In genomic region chr17:82696259-82696658, GRCh38 we compare ENCODE assay signal across 31 cellular contexts. TPM values are rescaled to one million over a fixed set of nuclear protein-coding genes. Genes with fewer than 3 reads are reported as not detected.
DNase-seq lines count a peak whose midpoint lies in the region; ATAC-seq, FAIRE-seq and TF ChIP-seq lines count a peak whose summit lies in the region.
"Had no signal": no experiment of that assay in that cellular context is flagged by ENCODE, and none has a peak within 500 bp of the region (broad histone marks: within the 10 kb centered on the region; RNA-seq: fewer than 3 reads in every experiment).

No MANE protein-coding gene starts in this region.

- POLR2A ChIA-PET in CD8-positive, alpha-beta T cell (lab: Charles Lee), result no interaction called here
- POLR2A ChIA-PET in naive thymus-derived CD4-positive, alpha-beta T cell (lab: Charles Lee), result interaction anchor here (0.6 kb wide), 1 partner anchor 563 kb away, joined by 7 read pairs; no protein-coding TSS in a partner anchor

- no peak overlapping the region for H3K4me2 ChIP-seq in astrocyte (ENCODE audit: low read length)
- H3K4me2 ChIP-seq: PC-9 had no signal

- no peak for DNase-seq in CD8-positive, alpha-beta T cell
- no peak for DNase-seq in astrocyte (ENCODE audit: low read depth)
- no peak for DNase-seq in naive thymus-derived CD4-positive, alpha-beta T cell
- DNase-seq in stimulated activated naive CD4-positive, alpha-beta T cell treated with Interleukin-2 at 50 U/mL for 16 hours (lab: John Stamatoyannopoulos, UW), result no peak
- DNase-seq in stimulated activated naive CD8-positive, alpha-beta T cell treated with anti-CD3 and anti-CD28 coated beads, Interleukin-15, Interleukin-2, amounts not matched to agents 100 U/mL and 50 U/mL, for 24 hours, result no peak
- DNase-seq: activated CD8-positive, alpha-beta memory T cell treated with anti-CD3 and anti-CD28 coated beads for 24 hours; activated T-cell treated with anti-CD3 and anti-CD28 coated beads, Interleukin-2, amount 50 U/mL, for 1 hour; EL; endodermal cell; foreskin melanocyte; mesendoderm; naive thymus-derived CD8-positive, alpha-beta T cell; NCI-H187; NCI-H2171 treated with DMSO at 0.1 percent for 48 hours; NCI-H524; NK-92 treated with Interleukin-12 subunit alpha and Interleukin-12 subunit beta, amount 100 ng/mL, for 24 hours; PC-9; SHP77 treated with DMSO at 0.1 percent for 48 hours; stimulated activated CD4-positive, alpha-beta T cell treated with anti-CD3 and anti-CD28 coated beads, Interleukin-4, amount 100 ng/mL, for 4 hours; stimulated activated naive CD4-positive, alpha-beta T cell; SW 1271; transverse colon had no signal

- peaks cover 6% of the 10 kb centered on the region for H3K9me3 ChIP-seq in CD8-positive, alpha-beta T cell (ENCODE audit: low read length)
- H3K9me3 ChIP-seq in astrocyte (ENCODE audit: insufficient read depth, low read depth, low read length), result peaks cover 5% of the 10 kb centered on the region
- H3K9me3 ChIP-seq in naive thymus-derived CD4-positive, alpha-beta T cell (ENCODE audit: control insufficient read depth in 2 of 3, low read length in 3 of 3), result peaks cover 0 to 7% (median 0%) of the 10 kb centered on the region in 3 experiments

- ATAC-seq in CD8-positive, alpha-beta T cell, result no peak
- ATAC-seq in naive thymus-derived CD4-positive, alpha-beta T cell, result no peak
- ATAC-seq in GM19397 (IDR thresholded peaks at IDR 0.05; ENCODE audit: unreplicated experiment), result no peak
- ATAC-seq in stimulated activated naive CD8-positive, alpha-beta T cell treated with anti-CD3 and anti-CD28 coated beads, Interleukin-15, Interleukin-2, amounts not matched to agents 100 U/mL and 50 U/mL, for 24 hours, result no peak
- ATAC-seq: left lobe of liver; naive thymus-derived CD8-positive, alpha-beta T cell; right cardiac atrium had no signal

- intact Hi-C loops in CD8-positive, alpha-beta T cell (cut with DNase I, micrococcal nuclease), result loop anchor here in 1 of 2 experiments (5.0 kb wide), 1 partner anchor 864 kb away; the partner anchor contains the start of gene MCRIP1
- intact Hi-C loops in naive thymus-derived CD4-positive, alpha-beta T cell (cut with micrococcal nuclease), result loop anchor here in 1 of 2 donors (10.0 kb wide), 1 partner anchor 101 kb away; no protein-coding TSS in a partner anchor

- peaks cover 17% of the 10 kb centered on the region for H3K4me1 ChIP-seq in CD8-positive, alpha-beta T cell (ENCODE audit: insufficient read depth, low read length)
- H3K4me1 ChIP-seq in astrocyte (ENCODE audit: insufficient read depth, low read length), result peaks cover 9% of the 10 kb centered on the region
- peaks cover 5 to 8% of the 10 kb centered on the region in 2 donors for H3K4me1 ChIP-seq in naive thymus-derived CD4-positive, alpha-beta T cell (ENCODE audit: control insufficient read depth in 2 of 2, insufficient read depth in 2 of 2, low read length in 2 of 2)
- H3K4me1 ChIP-seq: breast epithelium, parathyroid adenoma had no signal

- no peak overlapping the region for H3K27ac Mint-ChIP-seq in CD8-positive, alpha-beta T cell
- no peak overlapping the region for H3K27ac Mint-ChIP-seq in astrocyte (ENCODE audit: unreplicated experiment)
- peak overlapping the region in 1 of 9 donors; percentile 36 for H3K27ac Mint-ChIP-seq in naive thymus-derived CD4-positive, alpha-beta T cell
- H3K27ac Mint-ChIP-seq: endodermal cell had no signal

- peaks cover 18% of the 10 kb centered on the region for H3K4me1 Mint-ChIP-seq in CD8-positive, alpha-beta T cell (ENCODE audit: low read depth)
- H3K4me1 Mint-ChIP-seq in astrocyte (ENCODE audit: low read depth, unreplicated experiment), result peaks cover 4% of the 10 kb centered on the region
- H3K4me1 Mint-ChIP-seq in naive thymus-derived CD4-positive, alpha-beta T cell, result peaks cover 0 to 16% (median 7%) of the 10 kb centered on the region in 7 donors
- H3K4me1 Mint-ChIP-seq: endodermal cell had no signal

- no peak overlapping the region for H3K9ac ChIP-seq in astrocyte (ENCODE audit: low read length)
- H3K9ac ChIP-seq: parathyroid adenoma had no signal

- H2AFZ ChIP-seq in astrocyte (ENCODE audit: low read depth, low read length), result no peak overlapping the region
- H2AFZ ChIP-seq: parathyroid adenoma, PC-9 had no signal

- H3K36me3 ChIP-seq in CD8-positive, alpha-beta T cell (ENCODE audit: insufficient read depth, low read length), result no peaks in the 10 kb centered on the region
- no peaks in the 10 kb centered on the region for H3K36me3 ChIP-seq in astrocyte (ENCODE audit: insufficient read depth, low read length)
- no peaks in the 10 kb centered on the region for H3K36me3 ChIP-seq in naive thymus-derived CD4-positive, alpha-beta T cell (ENCODE audit: control insufficient read depth in 2 of 3, insufficient read depth in 3 of 3, low read length in 3 of 3)
- H3K36me3 ChIP-seq: breast epithelium, HAP-1, transverse colon had no signal

- peaks cover 2% of the 10 kb centered on the region for H3K27me3 Mint-ChIP-seq in CD8-positive, alpha-beta T cell (ENCODE audit: low read depth)
- H3K27me3 Mint-ChIP-seq in astrocyte (ENCODE audit: low read depth, unreplicated experiment), result peaks cover 9% of the 10 kb centered on the region
- H3K27me3 Mint-ChIP-seq in naive thymus-derived CD4-positive, alpha-beta T cell, result peaks cover 0 to 16% (median 0%) of the 10 kb centered on the region in 5 donors

- H3K79me2 ChIP-seq in astrocyte (ENCODE audit: insufficient read depth, low read length), result peaks cover 16% of the 10 kb centered on the region

- CTCF ChIA-PET in CD8-positive, alpha-beta T cell (lab: Charles Lee), result no interaction called here
- CTCF ChIA-PET in naive thymus-derived CD4-positive, alpha-beta T cell (lab: Charles Lee), result no interaction called here

- H4K20me1 ChIP-seq in astrocyte (ENCODE audit: insufficient read depth, low read length), result peaks cover 11% of the 10 kb centered on the region

- H3K27me3 ChIP-seq in CD8-positive, alpha-beta T cell (ENCODE audit: insufficient read depth, low read length), result no peaks in the 10 kb centered on the region
- peaks cover 2% of the 10 kb centered on the region for H3K27me3 ChIP-seq in astrocyte (ENCODE audit: insufficient read depth, low read length)
- no peaks in the 10 kb centered on the region for H3K27me3 ChIP-seq in naive thymus-derived CD4-positive, alpha-beta T cell (ENCODE audit: control insufficient read depth in 2 of 2, insufficient read depth in 2 of 2, low read length in 2 of 2)
- H3K27me3 ChIP-seq: breast epithelium, esophagus muscularis mucosa, transverse colon had no signal

- no peak for FAIRE-seq in astrocyte (lab: Jason Lieb, UNC)
- FAIRE-seq: GM12892 had no signal

- H3K9me3 Mint-ChIP-seq in CD8-positive, alpha-beta T cell, result peaks cover 7% of the 10 kb centered on the region
- H3K9me3 Mint-ChIP-seq in astrocyte (ENCODE audit: unreplicated experiment), result peaks cover 16% of the 10 kb centered on the region
- peaks cover 0 to 15% (median 8%) of the 10 kb centered on the region in 11 donors for H3K9me3 Mint-ChIP-seq in naive thymus-derived CD4-positive, alpha-beta T cell

- TF ChIP-seq CTCF in CD8-positive, alpha-beta T cell (IDR thresholded peaks at IDR 0.05), result no peak
- TF ChIP-seq CTCF in astrocyte (IDR thresholded peaks at IDR 0.05; ENCODE audit: insufficient read depth, low read depth, low read length), result no peak

- H3K4me3 ChIP-seq in CD8-positive, alpha-beta T cell (ENCODE audit: low read depth, low read length), result no peak overlapping the region
- no peak overlapping the region for H3K4me3 ChIP-seq in astrocyte (ENCODE audit: insufficient read depth, low read depth, low read length)
- no peak overlapping the region for H3K4me3 ChIP-seq in naive thymus-derived CD4-positive, alpha-beta T cell (ENCODE audit: low read length)
- H3K4me3 ChIP-seq: PC-9 had no signal

- H3K27ac ChIP-seq in CD8-positive, alpha-beta T cell (ENCODE audit: low read depth, low read length), result no peak overlapping the region
- H3K27ac ChIP-seq in astrocyte (ENCODE audit: low read depth, low read length), result no peak overlapping the region
- H3K27ac ChIP-seq in naive thymus-derived CD4-positive, alpha-beta T cell (ENCODE audit: low read depth, low read length), result no peak overlapping the region
- H3K27ac ChIP-seq: coronary artery, esophagus muscularis mucosa, parathyroid adenoma, PC-9, transverse colon had no signal

- H3K36me3 Mint-ChIP-seq in CD8-positive, alpha-beta T cell, result peaks cover 8% of the 10 kb centered on the region
- H3K36me3 Mint-ChIP-seq in astrocyte (ENCODE audit: low read depth, unreplicated experiment), result peaks cover 15% of the 10 kb centered on the region
- peaks cover 0 to 14% (median 13%) of the 10 kb centered on the region in 5 donors for H3K36me3 Mint-ChIP-seq in naive thymus-derived CD4-positive, alpha-beta T cell

- peak overlapping the region; percentile 45 for H3K4me3 Mint-ChIP-seq in CD8-positive, alpha-beta T cell
- H3K4me3 Mint-ChIP-seq in astrocyte (ENCODE audit: unreplicated experiment), result peak overlapping the region; percentile 73
- H3K4me3 Mint-ChIP-seq in naive thymus-derived CD4-positive, alpha-beta T cell, result peak overlapping the region in 6 of 10 donors; percentile 19 to 74 (median 43)

RNA-seq across cellular contexts. Expression of gene RAB40B, which starts 2.2 kb away (rescaled TPM):
- total RNA-seq in CD8-positive, alpha-beta T cell, result 1 to 10 TPM; 1.1 to 1.2 TPM
- total RNA-seq in astrocyte, result 15.8 and 17.5 TPM in 2 replicates
- total RNA-seq in naive thymus-derived CD4-positive, alpha-beta T cell, result 1 to 10 TPM; 2.8 to 6.1 (median 3.6) TPM
- polyA plus RNA-seq in naive thymus-derived CD4-positive, alpha-beta T cell, result 1 to 10 TPM; 1.3 to 2.5 TPM

RNA-seq across cellular contexts. Expression of gene FN3KRP, which starts 20.2 kb away (rescaled TPM):
- 10 to 100 TPM; 29.3 to 30.9 TPM for total RNA-seq in CD8-positive, alpha-beta T cell
- total RNA-seq in astrocyte, result 14.8 and 15.4 TPM in 2 replicates
- total RNA-seq in naive thymus-derived CD4-positive, alpha-beta T cell, result 10 to 100 TPM; 29.9 to 38.7 (median 35.7) TPM
- 10 to 100 TPM; 31.5 to 32.8 TPM for polyA plus RNA-seq in naive thymus-derived CD4-positive, alpha-beta T cell

RNA-seq across cellular contexts. Expression of gene FN3K, which starts 39.2 kb away (rescaled TPM):
- total RNA-seq in CD8-positive, alpha-beta T cell, result 1 to 10 TPM; 3.1 to 3.4 TPM
- 4.0 and 4.1 TPM in 2 replicates for total RNA-seq in astrocyte
- 10 to 100 TPM in 3 of 5 experiments, 1 to 10 TPM in 2; 3.9 to 14.1 (median 12.0) TPM for total RNA-seq in naive thymus-derived CD4-positive, alpha-beta T cell
- 1 to 10 TPM in 1 of 2 donors, under 1 TPM in 1; 0.97 to 1.2 TPM for polyA plus RNA-seq in naive thymus-derived CD4-positive, alpha-beta T cell

RNA-seq across cellular contexts. Expression of gene WDR45B, which starts 48.0 kb away (rescaled TPM):
- total RNA-seq in CD8-positive, alpha-beta T cell, result 100 to 1,000 TPM; 103 to 107 TPM
- 74.3 and 75.4 TPM in 2 replicates for total RNA-seq in astrocyte
- total RNA-seq in naive thymus-derived CD4-positive, alpha-beta T cell, result 10 to 100 TPM; 44.9 to 91.6 (median 68.4) TPM
- 10 to 100 TPM; 30.5 to 36.8 TPM for polyA plus RNA-seq in naive thymus-derived CD4-positive, alpha-beta T cell

RNA-seq across cellular contexts. Expression of gene TBCD, which starts 55.6 kb away (rescaled TPM):
- total RNA-seq in CD8-positive, alpha-beta T cell, result 10 to 100 TPM; 78.3 to 91.2 TPM
- 31.8 and 35.6 TPM in 2 replicates for total RNA-seq in astrocyte
- total RNA-seq in naive thymus-derived CD4-positive, alpha-beta T cell, result 100 to 1,000 TPM in 4 of 5 experiments, 10 to 100 TPM in 1; 99.2 to 255 (median 226) TPM
- polyA plus RNA-seq in naive thymus-derived CD4-positive, alpha-beta T cell, result 100 to 1,000 TPM in 1 of 2 donors, 10 to 100 TPM in 1; 61.5 to 103 TPM
